In the genomic region with DNA sequence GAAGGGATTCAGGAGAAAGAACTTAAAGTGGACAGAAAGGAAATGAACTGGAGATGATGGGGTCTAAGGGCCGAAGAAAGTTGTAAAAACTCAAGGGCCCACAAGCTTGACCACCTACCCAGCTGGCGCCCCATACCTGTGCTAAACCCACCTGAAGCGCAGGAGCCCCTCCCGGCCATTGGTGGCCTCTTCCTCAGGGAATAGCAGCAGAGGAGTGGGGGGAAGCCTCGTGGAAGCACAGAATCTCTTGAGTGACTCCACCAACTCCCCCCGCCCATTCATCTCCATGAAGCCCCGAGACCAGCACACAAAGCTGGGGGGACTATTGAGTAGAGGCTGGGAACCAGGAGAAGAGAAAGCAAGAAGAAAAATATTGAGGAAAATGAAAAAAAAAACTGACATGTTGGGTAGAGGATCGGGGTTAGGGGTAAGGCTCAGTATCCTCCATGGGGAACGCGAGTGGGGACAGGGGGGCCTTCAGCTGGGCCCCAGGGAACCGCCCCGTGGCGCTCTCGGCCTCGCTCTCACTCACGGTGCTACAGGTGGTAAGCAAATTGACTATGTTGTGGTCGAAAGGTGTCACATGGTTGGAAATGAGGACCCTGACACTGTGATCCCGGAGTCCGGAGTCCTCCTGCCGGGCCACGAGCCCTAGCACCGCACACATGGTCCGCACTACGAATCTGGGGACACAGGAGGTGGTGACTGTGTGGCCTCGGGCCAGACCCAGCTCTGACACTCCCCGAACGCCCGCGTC, we compare ENCODE assay signal across 1 cellular context.
A peak's percentile ranks its signal among the peaks of the same experiment; 100 is the strongest.
TF ChIP-seq lines count a peak whose summit lies in the region.

No MANE protein-coding gene starts in this region.

TF ChIP-seq in IMR-90, 13 proteins besides CTCF, POLR2A, EP300 and RAD21:
- peak; percentile 28; the same call in 1 of the 2 replicates for TF ChIP-seq MXI1 (IDR thresholded peaks at IDR 0.05; ENCODE audit: borderline replicate concordance, low read depth, low read length)
- TF ChIP-seq CEBPB (IDR thresholded peaks at IDR 0.05; ENCODE audit: low read depth, low read length), result no peak
